Comparison of ENCODE assay signal across 11 cellular contexts in genomic region chr2:133568172-133568571, GRCh38. TPM values are rescaled to one million over a fixed set of nuclear protein-coding genes. Genes with fewer than 3 reads are reported as not detected.
DNase-seq lines count a peak whose midpoint lies in the region; ATAC-seq and TF ChIP-seq lines count a peak whose summit lies in the region.
"Had no signal": no experiment of that assay in that cellular context is flagged by ENCODE, and none has a peak within 500 bp of the region (broad histone marks: within the 10 kb centered on the region; RNA-seq: fewer than 3 reads in every experiment).

NCKAP5 (minus strand) TSS chr2:133568463; CDS start chr2:133517526, 50,937 bp downstream.

- peaks cover 43% of the 10 kb centered on the region for H3K27me3 Mint-ChIP-seq in T-helper 17 cell

- H3K4me1 ChIP-seq in HEK293 (ENCODE audit: control insufficient read depth, insufficient read depth, low read length) (peaks cover 6% of the 10 kb centered on the region), mammary epithelial cell (ENCODE audit: insufficient read depth, low read length) (peaks cover 18% of the 10 kb centered on the region), sigmoid colon (peaks cover 0 to 12% (median 11%) of the 10 kb centered on the region in 4 donors)

- H2AFZ ChIP-seq in mammary epithelial cell (ENCODE audit: low read depth, low read length) = peak within 1 kb of the TSS; percentile 64

- no peak within 1 kb of the TSS for H3K27ac Mint-ChIP-seq in T-helper 17 cell
- H3K27ac Mint-ChIP-seq: activated CD4-positive, alpha-beta memory T cell treated with anti-CD3 and anti-CD28 coated beads, Interleukin-2, amount 10 ng/mL, durations not matched to agents 7 days and 5 days; IgD-negative memory B cell had no signal

- H3K9ac ChIP-seq in mammary epithelial cell (ENCODE audit: insufficient read depth, low read length) = no peak within 1 kb of the TSS

- POLR2A ChIA-PET in HEK293 (lab: Yijun Ruan, JAX) = no interaction called here

- CTCF ChIA-PET in HEK293 (lab: Yijun Ruan, JAX) (interaction anchor here (2.3 kb wide), 1 partner anchor 212 kb away, joined by 9 read pairs; no protein-coding TSS in a partner anchor), mammary epithelial cell (lab: Charles Lee; ENCODE audit: low non-redundant PET) (no interaction called here)

- peak; percentile 52 for DNase-seq in mammary epithelial cell
- DNase-seq in iris pigment epithelial cell (ENCODE audit: low read depth) = peak; percentile 78
- DNase-seq in sigmoid colon = no peak
- no peak for DNase-seq in DMS79 treated with DMSO at 0.1 percent for 48 hours (lab: John Stamatoyannopoulos, UW)
- DNase-seq in DMS79 (lab: John Stamatoyannopoulos, UW) = no peak
- DNase-seq in T-helper 17 cell = no peak
- no peak for DNase-seq in NCI-H526 treated with DMSO at 0.1 percent for 48 hours (lab: John Stamatoyannopoulos, UW)
- DNase-seq: activated CD4-positive, alpha-beta memory T cell treated with anti-CD3 and anti-CD28 coated beads, Interleukin-2, amount 10 ng/mL, durations not matched to agents 7 days and 5 days had no signal

- dilution Hi-C loops in mammary epithelial cell (cut with HindIII; ENCODE audit: low sequenced_read_pairs) = no loop called here

- no peaks in the 10 kb centered on the region for H3K79me2 ChIP-seq in mammary epithelial cell (ENCODE audit: insufficient read depth, low read length)

- H3K27ac ChIP-seq in HEK293 (ENCODE audit: extremely low read depth, low read depth, low read length) (no peak within 1 kb of the TSS; the same call in 1 of the 2 replicates), mammary epithelial cell (ENCODE audit: insufficient read depth, low read depth, low read length) (no peak within 1 kb of the TSS), sigmoid colon (peak within 1 kb of the TSS in 1 of 4 donors; percentile 10)
- H3K27ac ChIP-seq: neutrophil had no signal

- no peaks in the 10 kb centered on the region for H3K36me3 Mint-ChIP-seq in T-helper 17 cell (ENCODE audit: low read depth)
- H3K36me3 Mint-ChIP-seq: IgD-negative memory B cell had no signal

- H3K9me3 ChIP-seq in HEK293 (ENCODE audit: control insufficient read depth, insufficient read depth, low read depth, low read length) (no peaks in the 10 kb centered on the region), mammary epithelial cell (replicated peaks; ENCODE audit: insufficient read depth, low read length) (no peaks in the 10 kb centered on the region), sigmoid colon (no peaks in the 10 kb centered on the region), T-helper 17 cell (ENCODE audit: control insufficient read depth, low read length, poor library complexity, severe bottlenecking) (no peaks in the 10 kb centered on the region)
- H3K9me3 ChIP-seq: neutrophil had no signal

- H3K4me1 Mint-ChIP-seq in T-helper 17 cell = peaks cover 2% of the 10 kb centered on the region
- H3K4me1 Mint-ChIP-seq: activated CD4-positive, alpha-beta memory T cell treated with anti-CD3 and anti-CD28 coated beads, Interleukin-2, amount 10 ng/mL, durations not matched to agents 7 days and 5 days; IgD-negative memory B cell had no signal

- H3K36me3 ChIP-seq in HEK293 (ENCODE audit: control insufficient read depth in 2 of 2, insufficient read depth in 1 of 2, low read length in 2 of 2) (no peaks in the 10 kb centered on the region), mammary epithelial cell (ENCODE audit: insufficient read depth, low read length) (no peaks in the 10 kb centered on the region), sigmoid colon (no peaks in the 10 kb centered on the region)
- H3K36me3 ChIP-seq: neutrophil had no signal

- no peak for TF ChIP-seq EP300 in sigmoid colon (IDR thresholded peaks at IDR 0.05)

- 21% methylated on average over 12 of the region's 12 CpGs for WGBS in mammary epithelial cell (ENCODE audit: low coverage, missing lambda C conversion rate)
- WGBS in sigmoid colon, 2 donors = 1 to 6% methylated on average over 12 of the region's 12 CpGs

- peak within 1 kb of the TSS; percentile 37 for H3K4me3 ChIP-seq in HEK293 (ENCODE audit: low read depth, low read length)
- no peak within 1 kb of the TSS for H3K4me3 ChIP-seq in mammary epithelial cell (replicated peaks in 1 of 3; ENCODE audit: insufficient read depth in 1 of 3, low read depth in 2 of 3, low read length in 3 of 3)
- H3K4me3 ChIP-seq in sigmoid colon = peak within 1 kb of the TSS in 3 of 4 donors; percentile 14 to 27 (median 26)

- no TSS peak for BruUV-seq in mammary epithelial cell (replicated peaks; lab: Mats Ljungman, UMichigan)

- no peak for ATAC-seq in T-helper 17 cell

- TF ChIP-seq CTCF in HEK293 (tag by site-specific recombination; IDR thresholded peaks at IDR 0.05) (no peak), mammary epithelial cell (conservative IDR thresholded peaks at IDR 0.05 in 1 of 2, IDR thresholded peaks at IDR 0.05 in 1 of 2; ENCODE audit: extremely low read depth in 1 of 2, insufficient read depth in 1 of 2, low read depth in 1 of 2, low read length in 2 of 2) (no peak), sigmoid colon (IDR thresholded peaks at IDR 0.05) (no peak)

- in situ Hi-C loops in mammary epithelial cell (cut with MboI; ENCODE audit: low sequenced_read_pairs in 2 of 2) = loop anchor here (10.0 to 25.0 kb wide), 2 partner anchors 77 to 306 kb away; no protein-coding TSS in a partner anchor

- no peaks in the 10 kb centered on the region for H3K27me3 ChIP-seq in mammary epithelial cell (ENCODE audit: insufficient read depth, low read length)
- H3K27me3 ChIP-seq in sigmoid colon = no peaks in the 10 kb centered on the region

- no peaks in the 10 kb centered on the region for H4K20me1 ChIP-seq in mammary epithelial cell (ENCODE audit: insufficient read depth, low read length)

- no peak for TF ChIP-seq POLR2A in sigmoid colon (IDR thresholded peaks at IDR 0.05)

- intact Hi-C loops in mammary epithelial cell (cut with micrococcal nuclease) = loop anchor here (10.0 kb wide), 1 partner anchor 223 kb away; no protein-coding TSS in a partner anchor
- intact Hi-C loops in sigmoid colon (cut with DNase I) = no loop called here

- no peak within 1 kb of the TSS for H3K4me3 Mint-ChIP-seq in T-helper 17 cell
- H3K4me3 Mint-ChIP-seq: activated CD4-positive, alpha-beta memory T cell treated with anti-CD3 and anti-CD28 coated beads, Interleukin-2, amount 10 ng/mL, durations not matched to agents 7 days and 5 days; IgD-negative memory B cell had no signal

- H3K4me2 ChIP-seq in mammary epithelial cell (ENCODE audit: insufficient read depth, low read depth, low read length) = peak within 1 kb of the TSS; percentile 38

TF ChIP-seq in HEK293, 187 proteins besides CTCF, POLR2A, EP300 and RAD21 (continues in another document):
- no peak for TF ChIP-seq AEBP2 (tag by site-specific recombination; IDR thresholded peaks at IDR 0.05; ENCODE audit: borderline replicate concordance)
- no peak for TF ChIP-seq ZNF311 (tag by site-specific recombination; IDR thresholded peaks at IDR 0.05; ENCODE audit: borderline replicate concordance)
- TF ChIP-seq ATF2 (tag by site-specific recombination; IDR thresholded peaks at IDR 0.05; ENCODE audit: low read depth) = peak; percentile 41; the same call in 1 of the 2 replicates
- TF ChIP-seq ZBTB49 (tag by site-specific recombination; IDR thresholded peaks at IDR 0.05; ENCODE audit: low read depth) = no peak
- no peak for TF ChIP-seq ZNF394 (tag by site-specific recombination; IDR thresholded peaks at IDR 0.05; ENCODE audit: borderline replicate concordance)
- TF ChIP-seq ZBTB17 (tag by site-specific recombination; IDR thresholded peaks at IDR 0.05) = peak; percentile 85; the same call in 1 of the 2 replicates
- TF ChIP-seq ZNF629 (tag by site-specific recombination; IDR thresholded peaks at IDR 0.05) = peak; percentile 60; the same call in 1 of the 2 replicates

RNA-seq across cellular contexts. Expression of gene NCKAP5, which starts in this region (rescaled TPM):
- total RNA-seq in mammary epithelial cell (10 to 100 TPM in 1 of 2 donors, 1 to 10 TPM in 1; 9.3 to 10.5 TPM), sigmoid colon (under 1 TPM; under 0.01 to 0.83 (median 0.68) TPM), T-helper 17 cell (not detected)
- polyA plus RNA-seq in mammary epithelial cell (1.1 TPM), sigmoid colon (1 to 10 TPM in 1 of 3 donors, under 1 TPM in 2; 0.52 to 3.7 (median 0.60) TPM)
- polyA minus RNA-seq in mammary epithelial cell = 3.8 TPM
- total RNA-seq: activated CD4-positive, alpha-beta memory T cell treated with anti-CD3 and anti-CD28 coated beads, Interleukin-2, amount 10 ng/mL, durations not matched to agents 7 days and 5 days had no signal
- polyA plus RNA-seq: IgD-negative memory B cell had no signal

Comparison
In these comparisons a context has a peak if more than half of its experiments do, and no peak if none do; other contexts are left out.
1. RNA of gene NCKAP5 (total RNA-seq): 9.3 to 10.5 TPM in mammary epithelial cell; under 0.01 to 0.83 TPM in sigmoid colon and not detected in T-helper 17 cell; every median in the first group is over 4 times any median in the second.
2. H3K4me3 ChIP-seq: peak in HEK293 (single experiment) and sigmoid colon (3 of 4); none in mammary epithelial cell (0 of 3).
3. DNase-seq: peak in mammary epithelial cell (single experiment) and iris pigment epithelial cell (single experiment); none in sigmoid colon (single experiment), DMS79 treated with DMSO at 0.1 percent for 48 hours (single experiment), DMS79 (single experiment), T-helper 17 cell (0 of 3) and NCI-H526 treated with DMSO at 0.1 percent for 48 hours (single experiment).